Comparison of ENCODE assay signal across 8 cellular contexts in the genomic region with DNA sequence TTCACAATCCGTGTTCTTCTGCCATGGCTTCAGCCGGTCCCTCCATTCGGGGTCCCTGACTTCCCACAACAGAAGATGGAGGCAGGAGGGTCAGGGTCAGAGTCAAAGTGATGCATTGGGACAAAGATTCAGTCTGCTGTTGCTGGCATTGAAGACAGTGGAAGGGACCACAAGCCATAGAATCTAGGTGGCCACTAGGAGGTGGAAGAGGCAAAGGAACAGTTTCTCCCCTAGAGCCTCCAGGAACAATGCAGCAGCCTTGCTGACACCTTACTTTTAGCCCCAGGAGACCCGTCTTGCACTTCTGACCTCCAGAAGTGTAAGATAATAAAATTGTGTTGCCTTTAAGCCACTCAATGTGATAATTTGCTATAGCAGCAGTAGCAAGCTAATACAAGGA. TPM values are rescaled to one million over a fixed set of nuclear protein-coding genes. Genes with fewer than 3 reads are reported as not detected.
A peak's percentile ranks its signal among the peaks of the same experiment; 100 is the strongest.
DNase-seq lines count a peak whose midpoint lies in the region; ATAC-seq and TF ChIP-seq lines count a peak whose summit lies in the region.

No MANE protein-coding gene starts in this region.

- H3K27me3 ChIP-seq in SJSA1 (replicated peaks) (no peaks in the 10 kb centered on the region), vagina (no peaks in the 10 kb centered on the region)

- TF ChIP-seq CTCF in vagina (IDR thresholded peaks at IDR 0.05), result no peak

- intact Hi-C loops in vagina (cut with DNase I), result no loop called here

- no peak for TF ChIP-seq POLR2A in vagina (IDR thresholded peaks at IDR 0.05)

- no peak overlapping the region for H3K27ac Mint-ChIP-seq in activated T-cell treated with anti-CD3 and anti-CD28 coated beads, Interleukin-2, amount 50 U/mL, for 24 hours

- H3K4me3 ChIP-seq in SJSA1 (no peak overlapping the region), vagina (no peak overlapping the region)

- no peak overlapping the region for H3K4me3 Mint-ChIP-seq in activated T-cell treated with anti-CD3 and anti-CD28 coated beads, Interleukin-2, amount 50 U/mL, for 24 hours

- in situ Hi-C loops in G401 (cut with HindIII; ENCODE audit: low sequenced_read_pairs), result no loop called here

- H3K36me3 ChIP-seq in SJSA1 (no peaks in the 10 kb centered on the region), vagina (no peaks in the 10 kb centered on the region)

- ATAC-seq in HG03521 (IDR thresholded peaks at IDR 0.05; ENCODE audit: unreplicated experiment) (no peak), HG02588 (IDR thresholded peaks at IDR 0.05; ENCODE audit: unreplicated experiment) (no peak)

- H3K4me1 ChIP-seq in SJSA1 (replicated peaks), result peaks cover 47% of the 10 kb centered on the region
- H3K4me1 ChIP-seq in vagina, result peaks cover 22% of the 10 kb centered on the region

- no peaks in the 10 kb centered on the region for H3K27me3 Mint-ChIP-seq in activated T-cell treated with anti-CD3 and anti-CD28 coated beads, Interleukin-2, amount 50 U/mL, for 24 hours

- H3K4me1 Mint-ChIP-seq in activated T-cell treated with anti-CD3 and anti-CD28 coated beads, Interleukin-2, amount 50 U/mL, for 24 hours (ENCODE audit: low read depth), result peaks cover 12% of the 10 kb centered on the region

- no peak overlapping the region for H3K27ac ChIP-seq in SJSA1
- H3K27ac ChIP-seq in vagina, result no peak overlapping the region

- H3K36me3 Mint-ChIP-seq in activated T-cell treated with anti-CD3 and anti-CD28 coated beads, Interleukin-2, amount 50 U/mL, for 24 hours (ENCODE audit: low read depth), result no peaks in the 10 kb centered on the region

- H3K9me3 ChIP-seq in SJSA1 (replicated peaks) (no peaks in the 10 kb centered on the region), vagina (no peaks in the 10 kb centered on the region)

- H3K9me3 Mint-ChIP-seq in activated T-cell treated with anti-CD3 and anti-CD28 coated beads, Interleukin-2, amount 50 U/mL, for 24 hours, result no peaks in the 10 kb centered on the region

- DNase-seq in G401 (ENCODE audit: low spot score) (peak; percentile 17), LHCN-M2 (ENCODE audit: low read depth) (peak; percentile 12), SJSA1 (ENCODE audit: low read depth in 1 of 2, low spot score in 2 of 2) (peak; percentile 50 to 67), iPS-NIHi7 (ENCODE audit: extremely low spot score) (peak; percentile 43), vagina (ENCODE audit: extremely low spot score in 2 of 2) (no peak)
- no peak for DNase-seq in activated T-cell treated with anti-CD3 and anti-CD28 coated beads, Interleukin-2, amount 50 U/mL, for 24 hours

RNA-seq across cellular contexts. Expression of gene MFSD11, which starts 55.9 kb away (rescaled TPM):
- 11.5 and 45.7 TPM in 2 replicates for total RNA-seq in G401 (2014; rRNA removed; shearing (Covaris generic))
- total RNA-seq in LHCN-M2 (2014; rRNA removed), result 30.5 and 31.0 TPM in 2 replicates
- 15.2 TPM for polyA plus RNA-seq in LHCN-M2 (2012)
- 21.5 and 37.3 TPM in 2 replicates for total RNA-seq in SJSA1 (2014; rRNA removed; shearing (Covaris generic))
- 24.1 TPM for total RNA-seq in vagina

RNA-seq across cellular contexts. Expression of gene SRSF2, which starts 56.6 kb away (rescaled TPM):
- total RNA-seq in G401 (2014; rRNA removed; shearing (Covaris generic)), result 369 and 387 TPM in 2 replicates
- 387 and 481 TPM in 2 replicates for total RNA-seq in LHCN-M2 (2014; rRNA removed)
- 147 TPM for polyA plus RNA-seq in LHCN-M2 (2012)
- total RNA-seq in SJSA1 (2014; rRNA removed; shearing (Covaris generic)), result 376 and 384 TPM in 2 replicates
- 413 TPM for total RNA-seq in vagina

Comparison
In these comparisons a context has a peak if more than half of its experiments do, and no peak if none do; other contexts are left out.
1. DNase-seq: peak in G401 (single experiment), LHCN-M2 (single experiment), SJSA1 (2 of 2) and iPS-NIHi7 (single experiment); none in activated T-cell treated with anti-CD3 and anti-CD28 coated beads, Interleukin-2, amount 50 U/mL, for 24 hours (single experiment) and vagina (0 of 2).